In genomic region chr12:531951-532585, GRCh38 we compare ENCODE assay signal across 1 cellular context.
TF ChIP-seq lines count a peak whose summit lies in the region.

No MANE protein-coding gene starts in this region.

TF ChIP-seq in SK-N-SH treated with all-trans-retinoic acid at 6 μM for 48 hours, 23 proteins besides CTCF, POLR2A, EP300 and RAD21 (continued from another document):
- TF ChIP-seq POU6F1 (CRISPR knock-in tag; IDR thresholded peaks at IDR 0.05; ENCODE audit: borderline replicate concordance, low read depth) (no peak), ZNF8 (CRISPR knock-in tag; IDR thresholded peaks at IDR 0.05) (no peak), OSR1 (CRISPR knock-in tag; IDR thresholded peaks at IDR 0.05) (no peak), RARB (CRISPR knock-in tag; IDR thresholded peaks at IDR 0.05) (no peak)
TF ChIP-seq in SK-N-SH treated with all-trans-retinoic acid at 6 μM for 48 hours: peak in this region for 0.
